In the genomic region with DNA sequence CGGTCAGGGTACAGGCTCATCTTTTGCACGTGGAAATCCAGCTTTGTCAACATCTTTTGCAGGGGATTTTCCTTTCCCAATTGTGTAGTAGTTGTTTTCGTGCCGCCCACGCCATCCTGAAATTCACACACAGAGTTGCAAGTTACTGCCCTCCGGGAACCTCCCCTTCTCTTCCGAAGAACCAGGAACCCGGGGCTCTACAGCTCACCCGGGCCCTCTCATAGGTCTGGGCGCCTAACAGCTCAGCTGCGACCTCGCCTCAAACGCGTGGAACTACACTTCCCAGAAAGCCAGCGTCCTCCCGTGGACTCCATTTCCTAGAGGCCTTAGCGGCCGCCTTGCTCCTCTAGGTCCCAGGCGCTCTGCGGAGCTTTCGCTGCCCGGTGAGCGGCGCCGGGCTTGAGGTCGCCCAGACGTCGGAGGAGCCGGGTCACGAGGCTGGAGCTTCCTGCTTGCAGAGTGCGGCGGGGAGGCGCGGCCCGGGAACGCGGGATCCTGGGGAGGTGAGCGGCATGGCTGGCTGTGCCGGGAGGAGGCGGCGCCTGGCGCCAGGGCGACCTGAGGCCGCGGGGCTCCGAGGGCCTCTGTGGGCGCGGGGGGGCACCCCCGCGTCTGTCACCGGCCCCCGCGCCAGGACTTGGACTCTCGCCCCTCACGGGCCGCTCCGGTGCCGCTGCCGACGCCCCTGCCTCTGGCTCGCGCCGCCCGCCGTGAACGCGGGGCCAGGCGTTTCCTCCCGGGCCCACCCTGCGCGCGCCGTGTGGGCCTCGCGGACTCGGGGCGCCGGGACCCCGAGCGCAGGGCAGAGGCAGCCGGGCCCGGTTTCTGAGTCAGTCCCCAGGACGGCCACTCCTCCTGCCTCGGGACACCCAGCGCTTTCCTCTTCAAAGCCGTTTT, we compare ENCODE assay signal across 8 cellular contexts.
DNase-seq lines count a peak whose midpoint lies in the region; ATAC-seq lines count a peak whose summit lies in the region.

A gene (plus strand): TSS at position 329 of the 897 bp plus-strand sequence. CDS start 1,095 bp downstream, outside the sequence.

- DNase-seq in AG08395 (ENCODE audit: low spot score) (peak; percentile 92), NCI-H2227 treated with DMSO at 0.1 percent for 48 hours (lab: John Stamatoyannopoulos, UW) (peak; percentile 61), iris pigment epithelial cell (ENCODE audit: low read depth) (peak; percentile 98)
- DNase-seq in activated CD4-positive, CD25-positive, alpha-beta regulatory T cell (lab: John Stamatoyannopoulos, UW): peak; percentile 42 to 59 (median 56)
- peak; percentile 64 to 65 for DNase-seq in central memory CD8-positive, alpha-beta T cell (ENCODE audit: low spot score in 2 of 2)
- DNase-seq in stimulated activated CD4-positive, alpha-beta T cell treated with anti-CD3 and anti-CD28 coated beads, Interleukin-12 subunit alpha, Interleukin-12 subunit beta, amount 100 ng/mL, for 24 hours (ENCODE audit: low read depth in 2 of 2): peak; percentile 69 to 76

- H3K9me3 Mint-ChIP-seq in central memory CD8-positive, alpha-beta T cell: no peaks in the 10 kb centered on the region

- peaks cover 1% of the 10 kb centered on the region for H3K27me3 Mint-ChIP-seq in central memory CD8-positive, alpha-beta T cell

- peaks cover 11% of the 10 kb centered on the region for H3K36me3 Mint-ChIP-seq in central memory CD8-positive, alpha-beta T cell (ENCODE audit: insufficient read depth)

- H3K4me3 Mint-ChIP-seq in central memory CD8-positive, alpha-beta T cell: peak within 1 kb of the TSS; percentile 79

- H3K4me1 Mint-ChIP-seq in central memory CD8-positive, alpha-beta T cell: peaks cover 22% of the 10 kb centered on the region

- ATAC-seq in GM18907 (IDR thresholded peaks at IDR 0.05; ENCODE audit: unreplicated experiment) (peak; percentile 98), HG03139 (IDR thresholded peaks at IDR 0.05; ENCODE audit: unreplicated experiment) (peak; percentile 98)
- ATAC-seq in central memory CD8-positive, alpha-beta T cell (replicated peaks; ENCODE audit: extremely low read depth, poor library complexity, severe bottlenecking): peak; percentile 94

- peak within 1 kb of the TSS; percentile 90 for H3K27ac Mint-ChIP-seq in central memory CD8-positive, alpha-beta T cell (ENCODE audit: low read depth)

Comparison
In these comparisons a context has a peak if more than half of its experiments do, and no peak if none do; other contexts are left out.
1. Peak in every context shown above with its lines: DNase-seq and ATAC-seq.